In genomic region chr5:111853748-111854147, GRCh38 we compare ENCODE assay signal across 8 cellular contexts.
A peak's percentile ranks its signal among the peaks of the same experiment; 100 is the strongest.
DNase-seq lines count a peak whose midpoint lies in the region; ATAC-seq and TF ChIP-seq lines count a peak whose summit lies in the region.

No MANE protein-coding gene starts in this region.

- H3K4me1 ChIP-seq in neuronal stem cell (ENCODE audit: control insufficient read depth in 2 of 2, insufficient read depth in 1 of 2, low read depth in 1 of 2, low read length in 2 of 2), result peaks cover 4 to 9% of the 10 kb centered on the region in 2 donors

- H3K27ac ChIP-seq in WERI-Rb-1 (no peak overlapping the region), neuronal stem cell (replicated peaks; ENCODE audit: low read length) (no peak overlapping the region), caudate nucleus (ENCODE audit: low read depth, low read length) (no peak overlapping the region)

- no peak overlapping the region for H2BK120ac ChIP-seq in neuronal stem cell (ENCODE audit: low read depth, low read length)

- peak; percentile 71 for ATAC-seq in GM18517 (IDR thresholded peaks at IDR 0.05; ENCODE audit: unreplicated experiment)
- ATAC-seq in GM21528 (IDR thresholded peaks at IDR 0.05; ENCODE audit: low FRiP score, unreplicated experiment), result peak; percentile 68
- ATAC-seq in HG03565 (IDR thresholded peaks at IDR 0.05; ENCODE audit: unreplicated experiment), result peak; percentile 79

- no peak for TF ChIP-seq CTCF in WERI-Rb-1 (IDR thresholded peaks at IDR 0.05; ENCODE audit: low read depth, low read length)

- no peaks in the 10 kb centered on the region for H3K9me3 ChIP-seq in WERI-Rb-1 (ENCODE audit: severe bottlenecking)
- no peaks in the 10 kb centered on the region for H3K9me3 ChIP-seq in neuronal stem cell (replicated peaks in 1 of 2; ENCODE audit: control insufficient read depth in 2 of 2, insufficient read depth in 1 of 2, low read depth in 1 of 2, low read length in 2 of 2)

- H3K4me3 ChIP-seq in WERI-Rb-1 (ENCODE audit: low read depth, low read length) (no peak overlapping the region), neuronal stem cell (ENCODE audit: low read length in 2 of 2) (no peak overlapping the region)

- no CpG with 5 or more reads among the region's 3 CpGs for WGBS in neuronal stem cell (ENCODE audit: extremely low coverage in 2 of 2, insufficient read length in 2 of 2, insufficient replicate concordance in 1 of 2), 2 donors

- H3K27me3 ChIP-seq in WERI-Rb-1 (ENCODE audit: insufficient read depth, low read depth, severe bottlenecking), result no peaks in the 10 kb centered on the region
- H3K27me3 ChIP-seq in neuronal stem cell (ENCODE audit: control insufficient read depth in 3 of 3, insufficient read depth in 3 of 3, low read depth in 1 of 3, low read length in 3 of 3), result no peaks in the 10 kb centered on the region

- no peaks in the 10 kb centered on the region for H3K79me1 ChIP-seq in neuronal stem cell (ENCODE audit: low read depth, low read length)

- H3K23ac ChIP-seq in neuronal stem cell (ENCODE audit: low read depth, low read length, poor library complexity), result no peak overlapping the region

- H3K4me2 ChIP-seq in neuronal stem cell (ENCODE audit: insufficient read depth, low read length, poor library complexity, severe bottlenecking), result no peak overlapping the region

- no peak overlapping the region for H2BK12ac ChIP-seq in neuronal stem cell (ENCODE audit: low read length)

- H3K18ac ChIP-seq in neuronal stem cell (ENCODE audit: low read length), result no peak overlapping the region

- no peak overlapping the region for H2BK15ac ChIP-seq in neuronal stem cell (ENCODE audit: low read length)

- no peak overlapping the region for H2BK5ac ChIP-seq in neuronal stem cell (ENCODE audit: low read length)

- no peak overlapping the region for H3K4ac ChIP-seq in neuronal stem cell (ENCODE audit: low read length)

- H2AFZ ChIP-seq in neuronal stem cell (ENCODE audit: low read length), result no peak overlapping the region

- H4K8ac ChIP-seq in neuronal stem cell (ENCODE audit: low read depth, low read length), result no peak overlapping the region

- no peaks in the 10 kb centered on the region for H3K36me3 ChIP-seq in WERI-Rb-1
- H3K36me3 ChIP-seq in neuronal stem cell (replicated peaks in 1 of 2; ENCODE audit: control insufficient read depth in 2 of 2, insufficient read depth in 2 of 2, low read length in 2 of 2), result no peaks in the 10 kb centered on the region

- no peak overlapping the region for H2AK5ac ChIP-seq in neuronal stem cell (ENCODE audit: low read depth, low read length)

- no peak overlapping the region for H3K14ac ChIP-seq in neuronal stem cell (ENCODE audit: low read length)

- DNase-seq in inferior parietal cortex (ENCODE audit: extremely low spot score), result peak; percentile 8
- no peak for DNase-seq in WERI-Rb-1
- DNase-seq in neuronal stem cell (ENCODE audit: low spot score), result no peak
- no peak for DNase-seq in SKM-1 (lab: John Stamatoyannopoulos, UW; ENCODE audit: unreplicated experiment)
- DNase-seq in caudate nucleus (lab: John Stamatoyannopoulos, UW), result no peak

- no peak overlapping the region for H3K9ac ChIP-seq in neuronal stem cell (ENCODE audit: low read depth, low read length, poor library complexity)

- H4K91ac ChIP-seq in neuronal stem cell (ENCODE audit: low read depth, low read length, poor library complexity), result no peak overlapping the region
